In the genomic region with DNA sequence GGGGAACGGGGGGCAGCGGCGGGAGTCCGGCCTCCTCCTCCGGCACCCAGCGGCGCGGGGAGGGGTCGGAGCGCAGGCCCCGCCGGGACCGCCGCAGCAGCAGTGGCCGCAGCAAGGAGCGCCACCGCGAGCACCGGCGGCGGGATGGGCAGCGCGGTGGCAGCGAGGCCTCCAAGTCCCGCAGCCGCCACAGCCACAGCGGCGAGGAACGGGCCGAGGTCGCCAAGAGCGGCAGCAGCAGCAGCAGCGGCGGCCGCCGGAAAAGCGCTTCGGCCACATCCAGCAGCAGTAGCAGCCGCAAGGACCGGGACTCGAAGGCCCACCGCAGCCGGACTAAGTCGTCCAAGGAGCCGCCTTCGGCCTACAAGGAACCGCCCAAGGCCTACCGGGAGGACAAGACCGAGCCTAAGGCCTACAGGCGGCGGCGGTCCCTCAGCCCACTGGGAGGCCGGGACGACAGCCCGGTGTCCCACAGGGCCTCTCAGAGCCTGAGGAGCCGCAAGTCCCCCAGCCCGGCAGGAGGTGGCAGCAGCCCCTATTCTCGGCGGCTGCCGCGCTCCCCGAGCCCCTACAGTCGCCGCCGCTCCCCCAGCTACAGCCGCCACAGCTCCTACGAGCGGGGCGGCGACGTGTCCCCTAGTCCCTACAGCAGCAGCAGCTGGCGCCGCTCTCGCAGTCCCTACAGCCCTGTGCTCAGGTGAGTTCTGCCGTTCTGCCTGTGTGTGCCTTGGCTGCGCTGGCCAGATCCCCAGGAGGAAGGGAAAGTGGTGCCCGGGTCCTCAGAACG, we compare ENCODE assay signal across 1 cellular context.
TF ChIP-seq lines count a peak whose summit lies in the region.

No MANE protein-coding gene starts in this region.

TF ChIP-seq in neural cell, 6 proteins besides CTCF, POLR2A, EP300 and RAD21 (continued from another document):
- TF ChIP-seq, protein P1, sequence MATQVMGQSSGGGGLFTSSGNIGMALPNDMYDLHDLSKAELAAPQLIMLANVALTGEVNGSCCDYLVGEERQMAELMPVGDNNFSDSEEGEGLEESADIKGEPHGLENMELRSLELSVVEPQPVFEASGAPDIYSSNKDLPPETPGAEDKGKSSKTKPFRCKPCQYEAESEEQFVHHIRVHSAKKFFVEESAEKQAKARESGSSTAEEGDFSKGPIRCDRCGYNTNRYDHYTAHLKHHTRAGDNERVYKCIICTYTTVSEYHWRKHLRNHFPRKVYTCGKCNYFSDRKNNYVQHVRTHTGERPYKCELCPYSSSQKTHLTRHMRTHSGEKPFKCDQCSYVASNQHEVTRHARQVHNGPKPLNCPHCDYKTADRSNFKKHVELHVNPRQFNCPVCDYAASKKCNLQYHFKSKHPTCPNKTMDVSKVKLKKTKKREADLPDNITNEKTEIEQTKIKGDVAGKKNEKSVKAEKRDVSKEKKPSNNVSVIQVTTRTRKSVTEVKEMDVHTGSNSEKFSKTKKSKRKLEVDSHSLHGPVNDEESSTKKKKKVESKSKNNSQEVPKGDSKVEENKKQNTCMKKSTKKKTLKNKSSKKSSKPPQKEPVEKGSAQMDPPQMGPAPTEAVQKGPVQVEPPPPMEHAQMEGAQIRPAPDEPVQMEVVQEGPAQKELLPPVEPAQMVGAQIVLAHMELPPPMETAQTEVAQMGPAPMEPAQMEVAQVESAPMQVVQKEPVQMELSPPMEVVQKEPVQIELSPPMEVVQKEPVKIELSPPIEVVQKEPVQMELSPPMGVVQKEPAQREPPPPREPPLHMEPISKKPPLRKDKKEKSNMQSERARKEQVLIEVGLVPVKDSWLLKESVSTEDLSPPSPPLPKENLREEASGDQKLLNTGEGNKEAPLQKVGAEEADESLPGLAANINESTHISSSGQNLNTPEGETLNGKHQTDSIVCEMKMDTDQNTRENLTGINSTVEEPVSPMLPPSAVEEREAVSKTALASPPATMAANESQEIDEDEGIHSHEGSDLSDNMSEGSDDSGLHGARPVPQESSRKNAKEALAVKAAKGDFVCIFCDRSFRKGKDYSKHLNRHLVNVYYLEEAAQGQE (IDR thresholded peaks at IDR 0.05; ENCODE audit: borderline replicate concordance), result no peak
